Comparison of ENCODE assay signal across 8 cellular contexts in the genomic region with DNA sequence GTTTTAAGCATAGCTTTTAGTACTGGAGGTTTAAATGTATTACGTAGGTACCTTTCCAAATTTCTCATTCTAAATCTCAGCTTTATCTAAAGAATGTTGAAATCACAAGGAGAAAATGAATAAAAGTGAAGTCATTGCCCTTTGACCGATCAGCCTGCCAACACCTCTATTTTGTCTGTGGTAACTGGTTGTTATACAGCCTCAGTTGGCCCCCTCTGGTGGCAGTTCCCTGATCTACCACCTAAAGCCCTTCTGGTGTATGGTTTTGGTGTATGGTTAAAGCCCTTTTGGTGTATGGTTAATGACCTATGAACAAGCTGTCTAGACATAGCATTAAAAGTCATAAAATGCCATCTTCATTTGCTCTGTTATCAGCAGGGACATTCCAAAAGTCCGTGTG.
A peak's percentile ranks its signal among the peaks of the same experiment; 100 is the strongest.
DNase-seq lines count a peak whose midpoint lies in the region; FAIRE-seq and TF ChIP-seq lines count a peak whose summit lies in the region.

No MANE protein-coding gene starts in this region.

- FAIRE-seq in urothelium cell line (lab: Jason Lieb, UNC): no peak

- H3K9me3 ChIP-seq in iPS DF 6.9 (ENCODE audit: control insufficient read depth, insufficient read depth, low read length): no peaks in the 10 kb centered on the region

- H3K27ac ChIP-seq in iPS DF 6.9 (ENCODE audit: low read length): no peak overlapping the region

- WGBS in iPS DF 6.9 (ENCODE audit: insufficient coverage, insufficient read length): no CpG with 5 or more reads among the region's 3 CpGs

- no peaks in the 10 kb centered on the region for H3K27me3 ChIP-seq in iPS DF 6.9 (ENCODE audit: control insufficient read depth, insufficient read depth, low read length)

- peak; percentile 76 for TF ChIP-seq CTCF in LNCaP clone FGC (IDR thresholded peaks at IDR 0.05; ENCODE audit: control insufficient read depth, extremely low read depth, insufficient read depth)

- DNase-seq in SKM-1 treated with dmso at 0.1 percent for 144 hours (lab: John Stamatoyannopoulos, UW; ENCODE audit: unreplicated experiment): peak; percentile 1
- no peak for DNase-seq in SKM-1 (lab: John Stamatoyannopoulos, UW; ENCODE audit: unreplicated experiment)
- DNase-seq in H4 (ENCODE audit: low spot score): peak; percentile 18
- no peak for DNase-seq in LNCaP clone FGC (ENCODE audit: low read depth)
- peak; percentile 9 for DNase-seq in UCSD-AML1 (lab: John Stamatoyannopoulos, UW; ENCODE audit: unreplicated experiment)
- peak; percentile 27 for DNase-seq in iPS DF 6.9 (ENCODE audit: low read depth, low spot score)
- DNase-seq in urothelium cell line (ENCODE audit: low spot score): peak; percentile 34
- DNase-seq in DMS79 (lab: John Stamatoyannopoulos, UW): no peak

- no peaks in the 10 kb centered on the region for H3K36me3 ChIP-seq in iPS DF 6.9 (ENCODE audit: control insufficient read depth, insufficient read depth, low read length)

- no peaks in the 10 kb centered on the region for H3K4me1 ChIP-seq in iPS DF 6.9 (ENCODE audit: control insufficient read depth, insufficient read depth, low read length)

- H3K4me3 ChIP-seq in LNCaP clone FGC (ENCODE audit: low read depth, low read length) (no peak overlapping the region), iPS DF 6.9 (ENCODE audit: low read length) (no peak overlapping the region)

Comparison
In these comparisons a context has a peak if more than half of its experiments do, and no peak if none do; other contexts are left out.
1. DNase-seq: peak in SKM-1 treated with dmso at 0.1 percent for 144 hours (single experiment), H4 (single experiment), UCSD-AML1 (single experiment), iPS DF 6.9 (single experiment) and urothelium cell line (single experiment); none in SKM-1 (single experiment), LNCaP clone FGC (single experiment) and DMS79 (single experiment).